8 cellular contexts compared by ENCODE assay signal in genomic region chr12:64451687-64452558, GRCh38. TPM values are rescaled to one million over a fixed set of nuclear protein-coding genes. Genes with fewer than 3 reads are reported as not detected.
DNase-seq lines count a peak whose midpoint lies in the region; ATAC-seq, FAIRE-seq and TF ChIP-seq lines count a peak whose summit lies in the region.

Gene TBK1, plus strand, starts transcription at chr12:64452120. Its CDS starts 3,751 bp downstream, at chr12:64455871.

- H3K4me3 ChIP-seq in ascending aorta, result peak within 1 kb of the TSS; percentile 96 to 97

- no peaks in the 10 kb centered on the region for H3K9me3 ChIP-seq in T-helper 17 cell (ENCODE audit: control insufficient read depth, low read length, poor library complexity, severe bottlenecking)
- no peaks in the 10 kb centered on the region for H3K9me3 ChIP-seq in ascending aorta

- peak; percentile 91 for ATAC-seq in HG02642 (IDR thresholded peaks at IDR 0.05; ENCODE audit: poor library complexity, unreplicated experiment)
- peak; percentile 70 for ATAC-seq in T-helper 17 cell

- peaks cover 34% of the 10 kb centered on the region for H3K4me1 Mint-ChIP-seq in T-helper 17 cell

- peak in 1 of 3 experiments; percentile 32 for TF ChIP-seq CTCF in ascending aorta (IDR thresholded peaks at IDR 0.05)

- no peaks in the 10 kb centered on the region for H3K27me3 ChIP-seq in ascending aorta

- H3K4me1 ChIP-seq in ascending aorta, result peaks cover 0 to 7% of the 10 kb centered on the region in 2 donors

- H3K27ac Mint-ChIP-seq in T-helper 17 cell, result peak within 1 kb of the TSS; percentile 96

- peak within 1 kb of the TSS; percentile 99 for H3K27ac ChIP-seq in ascending aorta

- H3K36me3 Mint-ChIP-seq in T-helper 17 cell (ENCODE audit: low read depth), result peaks cover 4% of the 10 kb centered on the region

- peak within 1 kb of the TSS; percentile 94 for H3K4me3 Mint-ChIP-seq in T-helper 17 cell

- FAIRE-seq in GM12892 (lab: Jason Lieb, UNC), result peak; percentile 95

- intact Hi-C loops in ascending aorta (cut with DNase I), result loop anchor here (1.0 to 10.0 kb wide), 3 partner anchors 48 to 307 kb away; partner anchors contain the start of genes GNS, RASSF3 and XPOT

- TF ChIP-seq POLR2A in GM12892 (IDR thresholded peaks at IDR 0.05; ENCODE audit: low read depth, low read length), result peak; percentile 90

- no peaks in the 10 kb centered on the region for H3K27me3 Mint-ChIP-seq in T-helper 17 cell

- peaks cover 0 to 12% of the 10 kb centered on the region in 2 donors for H3K36me3 ChIP-seq in ascending aorta

- peak; percentile 74 for DNase-seq in GM12892 (ENCODE audit: insufficient read length)
- peak; percentile 83 for DNase-seq in NCI-H1105 treated with DMSO at 0.1 percent for 48 hours (lab: John Stamatoyannopoulos, UW)
- peak; percentile 27 to 57 (median 53) for DNase-seq in T-helper 17 cell
- DNase-seq in ascending aorta (ENCODE audit: low spot score in 2 of 2), result peak; percentile 79 to 95
- DNase-seq in hepatic stellate cell (ENCODE audit: low spot score), result peak; percentile 90
- peak; percentile 91 for DNase-seq in retina
- no peak for DNase-seq in KG1 (lab: John Stamatoyannopoulos, UW)

RNA-seq across cellular contexts. Expression of gene TBK1, which starts in this region (rescaled TPM):
- 32.7 TPM for polyA plus RNA-seq in GM12892 (2012; ENCODE audit: missing spikeins)
- 10 to 100 TPM; 15.0 to 22.7 TPM for total RNA-seq in T-helper 17 cell
- 3.9 TPM for total RNA-seq in ascending aorta
